1 cellular context compared by ENCODE assay signal in the genomic region with DNA sequence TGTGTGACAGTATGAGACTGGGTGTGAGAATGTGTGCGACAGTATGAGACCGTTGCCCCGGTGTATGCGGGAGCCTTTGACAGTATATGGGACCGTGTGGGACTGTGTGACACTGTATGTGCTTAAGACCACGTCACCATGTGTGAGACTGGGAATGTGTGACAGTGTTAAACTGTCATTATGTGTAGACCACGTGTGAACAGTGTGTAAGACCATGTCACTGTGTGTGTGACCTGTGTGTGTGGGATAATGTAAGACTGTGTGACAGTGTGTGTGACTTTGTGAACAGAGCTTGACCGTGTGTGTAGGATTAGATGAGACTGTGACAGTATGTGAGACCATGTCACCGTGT.
TF ChIP-seq lines count a peak whose summit lies in the region.

No MANE protein-coding gene starts in this region.

TF ChIP-seq in HepG2, 621 proteins besides CTCF, POLR2A, EP300 and RAD21:
- 0 out of 2 replicates have a peak, but pooled peaks have one; percentile 2 for TF ChIP-seq AKAP8 (CRISPR knock-in tag; IDR thresholded peaks at IDR 0.05)
- TF ChIP-seq CCDC6 (CRISPR knock-in tag; IDR thresholded peaks at IDR 0.05) = no peak
- no peak for TF ChIP-seq ZNF292 (CRISPR knock-in tag; IDR thresholded peaks at IDR 0.05; ENCODE audit: borderline replicate concordance, low read depth)
- TF ChIP-seq EEA1 (CRISPR knock-in tag; IDR thresholded peaks at IDR 0.05; ENCODE audit: borderline replicate concordance) = peak; percentile 25; the same call in 1 of the 2 replicates
- peak; percentile 40; the same call in 1 of the 2 replicates for TF ChIP-seq CREB1 (IDR thresholded peaks at IDR 0.05)
- TF ChIP-seq CREB1 (CRISPR knock-in tag; IDR thresholded peaks at IDR 0.05) = no peak
- TF ChIP-seq ZNF253 (CRISPR knock-in tag; IDR thresholded peaks at IDR 0.05; ENCODE audit: borderline replicate concordance) = 0 out of 2 replicates have a peak, but pooled peaks have one; percentile 0
- TF ChIP-seq KLF16 (CRISPR knock-in tag; IDR thresholded peaks at IDR 0.05) = peak in 1 of 2 experiments; percentile 52; a peak in 1 of 4 replicates
